In genomic region chr2:58900664-58901063, GRCh38 we compare ENCODE assay signal across 17 cellular contexts.
"Had no signal": no experiment of that assay in that cellular context is flagged by ENCODE, and none has a peak within 500 bp of the region (broad histone marks: within the 10 kb centered on the region; RNA-seq: fewer than 3 reads in every experiment).

No MANE protein-coding gene starts in this region.

- H3K27me3 ChIP-seq: ascending aorta, ovary had no signal

- H3K27ac ChIP-seq: ascending aorta, heart left ventricle, left ventricle myocardium inferior, ovary, thoracic aorta had no signal

- H3K4me1 ChIP-seq: ascending aorta had no signal

- DNase-seq: activated CD4-positive, alpha-beta T cell treated with anti-CD3 and anti-CD28 coated beads for 48 hours; activated CD8-positive, alpha-beta memory T cell treated with anti-CD3 and anti-CD28 coated beads, Interleukin-2, amount 50 U/mL, for 48 hours; activated CD8-positive, alpha-beta T cell treated with anti-CD3 and anti-CD28 coated beads, Interleukin-2, amount 10 ng/mL, durations not matched to agents 7 days and 5 days; activated naive CD4-positive, alpha-beta T cell treated with Interleukin-2 at 50 U/mL for 16 hours; activated naive CD8-positive, alpha-beta T cell treated with anti-CD3 and anti-CD28 coated beads, Interleukin-2, amount 50 U/mL, for 24 hours; cortex of kidney; effector CD8-positive, alpha-beta T cell; foreskin melanocyte; heart left ventricle; islet precursor cell; left ventricle myocardium inferior; nephron progenitor cell; ovary; stimulated activated CD4-positive, alpha-beta T cell treated with anti-CD3 and anti-CD28 coated beads, Interleukin-4, amount 100 ng/mL, for 24 hours had no signal

- H3K9me3 ChIP-seq: ascending aorta, heart left ventricle, left ventricle myocardium inferior, ovary, thoracic aorta had no signal

- H3K4me3 ChIP-seq: ascending aorta, heart left ventricle, left ventricle myocardium inferior, ovary, thoracic aorta had no signal

- H3K36me3 ChIP-seq: ascending aorta, heart left ventricle, left ventricle myocardium inferior, ovary, thoracic aorta had no signal

- ATAC-seq: activated CD8-positive, alpha-beta T cell treated with anti-CD3 and anti-CD28 coated beads, Interleukin-2, amount 10 ng/mL, durations not matched to agents 7 days and 5 days; activated naive CD8-positive, alpha-beta T cell treated with anti-CD3 and anti-CD28 coated beads, Interleukin-2, amount 50 U/mL, for 24 hours; heart left ventricle; WTC11 had no signal
